Comparison of ENCODE assay signal across 21 cellular contexts in genomic region chr11:7292902-7293301, GRCh38.
DNase-seq lines count a peak whose midpoint lies in the region; TF ChIP-seq lines count a peak whose summit lies in the region.
"Had no signal": no experiment of that assay in that cellular context is flagged by ENCODE, and none has a peak within 500 bp of the region (broad histone marks: within the 10 kb centered on the region; RNA-seq: fewer than 3 reads in every experiment).

No MANE protein-coding gene starts in this region.

- H3K9me3 ChIP-seq in MM.1S (replicated peaks; ENCODE audit: insufficient read depth, low read length), result no peaks in the 10 kb centered on the region
- H3K9me3 ChIP-seq: A549, BE2C, BLaER1 had no signal

- peak overlapping the region; percentile 56 for H3K4me2 ChIP-seq in MM.1S (ENCODE audit: low read depth, low read length)
- H3K4me2 ChIP-seq: A549, BLaER1 had no signal

- no peaks in the 10 kb centered on the region for H3K36me3 ChIP-seq in MM.1S (replicated peaks; ENCODE audit: insufficient read depth, low read length)
- H3K36me3 ChIP-seq: BE2C, BLaER1 had no signal

- H3K9ac ChIP-seq in MM.1S (ENCODE audit: low read length), result peak overlapping the region; percentile 2; the same call in 1 of the 2 replicates
- H3K9ac ChIP-seq: BLaER1 had no signal

- H3K9me2 ChIP-seq in MM.1S (replicated peaks; ENCODE audit: insufficient read depth, low read length), result no peaks in the 10 kb centered on the region

- peak overlapping the region; percentile 59; the same call in 1 of the 2 replicates for H3K27ac ChIP-seq in MM.1S (ENCODE audit: low read length)
- H3K27ac ChIP-seq: 22Rv1, A549, BLaER1 had no signal

- no peaks in the 10 kb centered on the region for H4K20me1 ChIP-seq in MM.1S (ENCODE audit: insufficient read depth, low read length)
- H4K20me1 ChIP-seq: BLaER1 had no signal

- no peak for TF ChIP-seq CTCF in MM.1S (IDR thresholded peaks at IDR 0.05; ENCODE audit: low read length)

- no peaks in the 10 kb centered on the region for H3K79me2 ChIP-seq in MM.1S (ENCODE audit: low read length)

- no peaks in the 10 kb centered on the region for H3K27me3 ChIP-seq in MM.1S (replicated peaks; ENCODE audit: insufficient read depth, low read length)
- H3K27me3 ChIP-seq: BE2C, BLaER1 had no signal

- H2AFZ ChIP-seq in MM.1S (ENCODE audit: low read length), result 0 out of 2 replicates have a peak overlapping the region, but pooled peaks have one; percentile 28

- H3F3A ChIP-seq in MM.1S (ENCODE audit: insufficient read depth, low read length), result peaks cover 9% of the 10 kb centered on the region; the same call in 1 of the 2 replicates

- peaks cover 25% of the 10 kb centered on the region for H3K4me1 ChIP-seq in MM.1S (ENCODE audit: low read length)
- H3K4me1 ChIP-seq: A549, BE2C, BLaER1 had no signal

- H3K4me3 ChIP-seq in MM.1S (ENCODE audit: low read length), result no peak overlapping the region
- H3K4me3 ChIP-seq: A549, BLaER1 had no signal

- DNase-seq in DMS53 (lab: John Stamatoyannopoulos, UW), result peak; percentile 14
- DNase-seq in DMS53 treated with DMSO at 0.1 percent for 48 hours (lab: John Stamatoyannopoulos, UW; ENCODE audit: unreplicated experiment), result no peak
- DNase-seq in MM.1S, result peak; percentile 60
- peak; percentile 32 for DNase-seq in superior temporal gyrus (ENCODE audit: extremely low spot score)
- no peak for DNase-seq in activated CD8-positive, alpha-beta memory T cell treated with anti-CD3 and anti-CD28 coated beads, Interleukin-2, amount 50 U/mL, for 4 hours
- DNase-seq in central memory CD4-positive, alpha-beta T cell, result no peak
- DNase-seq: BE2C; C1 segment of cervical spinal cord; CD4-positive, alpha-beta memory T cell; CD4-positive, CD25-positive, alpha-beta regulatory T cell; CD8-positive, alpha-beta memory T cell; COR-L47; DMS 273 treated with DMSO at 0.1 percent for 48 hours; DMS153; DMS79; DND-41; EL; GDM1 had no signal

Comparison
In these comparisons a context has a peak if more than half of its experiments do, and no peak if none do; other contexts are left out.
1. DNase-seq: peak in DMS53 (single experiment), MM.1S (single experiment) and superior temporal gyrus (single experiment); none in DMS53 treated with DMSO at 0.1 percent for 48 hours (single experiment), activated CD8-positive, alpha-beta memory T cell treated with anti-CD3 and anti-CD28 coated beads, Interleukin-2, amount 50 U/mL, for 4 hours (single experiment) and central memory CD4-positive, alpha-beta T cell (single experiment).